1 cellular context compared by ENCODE assay signal in genomic region chr2:73983322-73984202, GRCh38.
A peak's percentile ranks its signal among the peaks of the same experiment; 100 is the strongest.
TF ChIP-seq lines count a peak whose summit lies in the region.

No MANE protein-coding gene starts in this region.

TF ChIP-seq in H1, 55 proteins besides CTCF, POLR2A, EP300 and RAD21:
- TF ChIP-seq CBX8 (IDR thresholded peaks at IDR 0.05; ENCODE audit: borderline replicate concordance, low read depth, low read length), result no peak
- TF ChIP-seq CEBPB (IDR thresholded peaks at IDR 0.05; ENCODE audit: low read depth, low read length), result no peak
- TF ChIP-seq POU5F1 (IDR thresholded peaks at IDR 0.05; ENCODE audit: low read depth, low read length), result no peak
- TF ChIP-seq BRCA1 (IDR thresholded peaks at IDR 0.05; ENCODE audit: low read depth, low read length), result no peak
- TF ChIP-seq SRF (IDR thresholded peaks at IDR 0.05; ENCODE audit: low read depth, low read length), result no peak
- 0 out of 2 replicates have a peak, but pooled peaks have one; percentile 28 for TF ChIP-seq TEAD4 (IDR thresholded peaks at IDR 0.05; ENCODE audit: low read depth, low read length)
- peak; percentile 20; the same call in 1 of the 2 replicates for TF ChIP-seq MAX (IDR thresholded peaks at IDR 0.05)
- TF ChIP-seq SIN3A (conservative IDR thresholded peaks at IDR 0.05 in 1 of 2, IDR thresholded peaks at IDR 0.05 in 1 of 2; ENCODE audit: low read depth in 1 of 2, low read length in 2 of 2), result peak; percentile 58 to 83; a peak in 2 of 4 replicates
- TF ChIP-seq SUZ12 (IDR thresholded peaks at IDR 0.05; ENCODE audit: low read length), result peak; percentile 45; the same call in 1 of the 2 replicates
- no peak for TF ChIP-seq ZNF274 (IDR thresholded peaks at IDR 0.05; ENCODE audit: borderline replicate concordance, extremely low read depth, low read length)
- no peak for TF ChIP-seq YY1 (IDR thresholded peaks at IDR 0.05; ENCODE audit: low read depth, low read length)
- no peak for TF ChIP-seq ASH2L (IDR thresholded peaks at IDR 0.05; ENCODE audit: low read length)
- no peak for TF ChIP-seq HDAC2 (IDR thresholded peaks at IDR 0.05; ENCODE audit: borderline replicate concordance in 1 of 2, low read depth in 2 of 2, low read length in 2 of 2)
- peak; percentile 68 for TF ChIP-seq SAP30 (IDR thresholded peaks at IDR 0.05; ENCODE audit: insufficient read depth, insufficient replicate concordance, low read length)
